20 cellular contexts compared by ENCODE assay signal in the genomic region with DNA sequence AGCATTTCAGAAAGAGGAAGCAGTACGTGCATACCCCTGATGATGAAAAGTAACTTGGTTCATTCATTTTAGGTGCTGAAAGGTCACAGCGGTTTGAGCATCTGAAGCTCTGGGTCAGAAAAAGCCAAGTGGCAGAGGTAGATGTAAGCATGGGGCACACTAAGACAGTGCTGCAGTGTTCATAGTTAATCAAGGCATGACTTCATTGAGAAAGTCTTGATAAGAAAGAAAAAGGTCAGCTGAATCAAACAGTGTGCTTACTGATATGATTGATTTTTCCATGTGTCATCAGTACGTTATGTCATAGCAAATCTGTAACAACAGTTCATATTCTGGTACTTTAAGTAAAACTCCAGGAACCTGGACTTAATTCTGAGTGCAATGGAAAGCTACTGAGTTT.
DNase-seq lines count a peak whose midpoint lies in the region; ATAC-seq, FAIRE-seq and TF ChIP-seq lines count a peak whose summit lies in the region.
"Had no signal": no experiment of that assay in that cellular context is flagged by ENCODE, and none has a peak within 500 bp of the region (broad histone marks: within the 10 kb centered on the region; RNA-seq: fewer than 3 reads in every experiment).

No MANE protein-coding gene starts in this region.

- in situ Hi-C loops in GM12878 (cut with MboI), result loop anchor here (10.0 kb wide), 1 partner anchor 456 kb away; no protein-coding TSS in a partner anchor

- H3K9ac ChIP-seq in GM12878 (ENCODE audit: control insufficient read depth, insufficient read depth, low read length), result no peak overlapping the region
- H3K9ac ChIP-seq: GM23248 had no signal

- no peaks in the 10 kb centered on the region for H4K20me1 ChIP-seq in GM12878 (ENCODE audit: control insufficient read depth, insufficient read depth)

- no peak overlapping the region for H3K4me3 Mint-ChIP-seq in mesothelial cell of epicardium
- H3K4me3 Mint-ChIP-seq: B cell; CD8-positive, alpha-beta T cell had no signal

- DNase-seq in H54 (ENCODE audit: insufficient read length, low spot score), result no peak
- peak; percentile 48 for DNase-seq in NOMO-1 treated with DMSO at 0.1 percent for 48 hours (lab: John Stamatoyannopoulos, UW; ENCODE audit: unreplicated experiment)
- no peak for DNase-seq in GM12878 (ENCODE audit: low read depth, low spot score)
- no peak for DNase-seq in NCI-H1417 treated with DMSO at 0.1 percent for 48 hours (lab: John Stamatoyannopoulos, UW)
- DNase-seq in mesothelial cell of epicardium (ENCODE audit: low spot score in 2 of 2, unreplicated experiment in 2 of 2), result no peak
- DNase-seq: CD8-positive, alpha-beta T cell; EL; GDM1; GM23248; NCI-H82; PC-3 had no signal

- no peak overlapping the region for H3K4me3 ChIP-seq in GM12878
- H3K4me3 ChIP-seq: GM23248, HAP-1, K562, SJCRH30 had no signal

- peaks cover 9% of the 10 kb centered on the region for H3K27me3 Mint-ChIP-seq in mesothelial cell of epicardium (ENCODE audit: low read depth)
- H3K27me3 Mint-ChIP-seq: B cell had no signal

- TF ChIP-seq CTCF in GM12878 (IDR thresholded peaks at IDR 0.05 in 2 of 3, conservative IDR thresholded peaks at IDR 0.05 in 1 of 3; ENCODE audit: control insufficient read depth in 2 of 3, extremely low read depth in 1 of 3, insufficient read depth in 1 of 3, low read depth in 3 of 3, low read length in 3 of 3), result no peak
- TF ChIP-seq CTCF in mesothelial cell of epicardium (IDR thresholded peaks at IDR 0.05; ENCODE audit: unreplicated experiment), result no peak

- SMC1A ChIA-PET in GM12878 (lab: Charles Lee; ENCODE audit: uncharacterized antibody, unreplicated experiment), result no interaction called here

- TF ChIP-seq EP300 in GM12878 (IDR thresholded peaks at IDR 0.05; ENCODE audit: borderline replicate concordance in 1 of 2, control insufficient read depth in 1 of 2, low read depth in 2 of 2, low read length in 2 of 2), result no peak

- WGBS in GM12878 (ENCODE audit: insufficient coverage, insufficient replicate concordance, low lambda C conversion rate, missing lambda C conversion rate), result 4% methylated on average over 3 of the region's 3 CpGs

- H3K4me1 ChIP-seq in GM12878 (ENCODE audit: control insufficient read depth, insufficient read depth, low read length), result no peaks in the 10 kb centered on the region
- H3K4me1 ChIP-seq: SJCRH30 had no signal

- no peaks in the 10 kb centered on the region for H3K9me3 ChIP-seq in GM12878 (replicated peaks; ENCODE audit: control insufficient read depth, insufficient read depth, low read length)
- H3K9me3 ChIP-seq: HAP-1, SJCRH30 had no signal

- no peaks in the 10 kb centered on the region for H3K79me2 ChIP-seq in GM12878 (ENCODE audit: control insufficient read depth, insufficient read depth, low read length)

- FAIRE-seq in H54 (lab: Jason Lieb, UNC) (peak; percentile 41), GM12878 (lab: Jason Lieb, UNC) (no peak)
- FAIRE-seq: GM19239, HTR-8/SVneo, K562 had no signal

- TF ChIP-seq RAD21 in GM12878 (IDR thresholded peaks at IDR 0.05; ENCODE audit: insufficient read depth, low read depth, low read length), result no peak

- H3K9me3 Mint-ChIP-seq in mesothelial cell of epicardium, result no peaks in the 10 kb centered on the region

- no peak overlapping the region for H3K27ac Mint-ChIP-seq in mesothelial cell of epicardium
- H3K27ac Mint-ChIP-seq: B cell; CD8-positive, alpha-beta T cell had no signal

- TF ChIP-seq POLR2A in H54 (IDR thresholded peaks at IDR 0.05; ENCODE audit: low read depth, low read length), result no peak
- TF ChIP-seq POLR2A in GM12878 (IDR thresholded peaks at IDR 0.05; ENCODE audit: low read depth, low read length), result no peak

- H3K36me3 ChIP-seq in GM12878 (ENCODE audit: control insufficient read depth in 2 of 2, insufficient read depth in 2 of 2, low read length in 1 of 2), result no peaks in the 10 kb centered on the region
- H3K36me3 ChIP-seq: HAP-1, SJCRH30 had no signal

- RAD21 ChIA-PET in GM12878 (lab: Charles Lee; ENCODE audit: unreplicated experiment), result no interaction called here

- CTCF ChIA-PET in GM12878 (lab: Yijun Ruan, JAX), result interaction anchor here (0.8 to 2.5 kb wide), 2 partner anchors 460 to 530 kb away, joined by 3 to 9 read pairs; no protein-coding TSS in a partner anchor

- H3K4me2 ChIP-seq in GM12878 (ENCODE audit: control insufficient read depth, insufficient read depth), result no peak overlapping the region

- H2AFZ ChIP-seq in GM12878 (ENCODE audit: control insufficient read depth, low read depth, low read length), result no peak overlapping the region
- H2AFZ ChIP-seq: GM23248 had no signal

- H3K36me3 Mint-ChIP-seq in mesothelial cell of epicardium, result no peaks in the 10 kb centered on the region
- H3K36me3 Mint-ChIP-seq: CD8-positive, alpha-beta T cell had no signal

- no peaks in the 10 kb centered on the region for H3K27me3 ChIP-seq in GM12878 (replicated peaks in 1 of 2; ENCODE audit: control insufficient read depth in 2 of 2, insufficient read depth in 2 of 2, low read length in 1 of 2)
- H3K27me3 ChIP-seq: SJCRH30 had no signal

- POLR2A ChIA-PET in GM12878 (lab: Charles Lee), result no interaction called here

- ATAC-seq in GM12878, result peak; percentile 59
- ATAC-seq in GM19324 (IDR thresholded peaks at IDR 0.05; ENCODE audit: low FRiP score, unreplicated experiment), result no peak
- no peak for ATAC-seq in GM19467 (IDR thresholded peaks at IDR 0.05; ENCODE audit: unreplicated experiment)
- ATAC-seq: CD8-positive, alpha-beta T cell; K562 had no signal

- peaks cover 7% of the 10 kb centered on the region for H3K4me1 Mint-ChIP-seq in mesothelial cell of epicardium
- H3K4me1 Mint-ChIP-seq: B cell had no signal

- intact Hi-C loops in GM12878 (cut with micrococcal nuclease; ENCODE audit: unreplicated experiment), result loop anchor here (2.0 kb wide), 1 partner anchor 460 kb away; no protein-coding TSS in a partner anchor

- BruUV-seq in GM12878 (replicated peaks; lab: Mats Ljungman, UMichigan), result no TSS peak

- H3K27ac ChIP-seq in GM12878 (ENCODE audit: control insufficient read depth, insufficient read depth), result no peak overlapping the region
- H3K27ac ChIP-seq: C4-2B, GM23248, SJCRH30 had no signal

TF ChIP-seq in GM12878, 131 proteins besides CTCF, POLR2A, EP300 and RAD21 (continues in another document):
- no peak for TF ChIP-seq FOXM1 (IDR thresholded peaks at IDR 0.05; ENCODE audit: low read depth, low read length)
- no peak for TF ChIP-seq NFXL1 (IDR thresholded peaks at IDR 0.05; ENCODE audit: borderline replicate concordance)
- TF ChIP-seq, protein P1, sequence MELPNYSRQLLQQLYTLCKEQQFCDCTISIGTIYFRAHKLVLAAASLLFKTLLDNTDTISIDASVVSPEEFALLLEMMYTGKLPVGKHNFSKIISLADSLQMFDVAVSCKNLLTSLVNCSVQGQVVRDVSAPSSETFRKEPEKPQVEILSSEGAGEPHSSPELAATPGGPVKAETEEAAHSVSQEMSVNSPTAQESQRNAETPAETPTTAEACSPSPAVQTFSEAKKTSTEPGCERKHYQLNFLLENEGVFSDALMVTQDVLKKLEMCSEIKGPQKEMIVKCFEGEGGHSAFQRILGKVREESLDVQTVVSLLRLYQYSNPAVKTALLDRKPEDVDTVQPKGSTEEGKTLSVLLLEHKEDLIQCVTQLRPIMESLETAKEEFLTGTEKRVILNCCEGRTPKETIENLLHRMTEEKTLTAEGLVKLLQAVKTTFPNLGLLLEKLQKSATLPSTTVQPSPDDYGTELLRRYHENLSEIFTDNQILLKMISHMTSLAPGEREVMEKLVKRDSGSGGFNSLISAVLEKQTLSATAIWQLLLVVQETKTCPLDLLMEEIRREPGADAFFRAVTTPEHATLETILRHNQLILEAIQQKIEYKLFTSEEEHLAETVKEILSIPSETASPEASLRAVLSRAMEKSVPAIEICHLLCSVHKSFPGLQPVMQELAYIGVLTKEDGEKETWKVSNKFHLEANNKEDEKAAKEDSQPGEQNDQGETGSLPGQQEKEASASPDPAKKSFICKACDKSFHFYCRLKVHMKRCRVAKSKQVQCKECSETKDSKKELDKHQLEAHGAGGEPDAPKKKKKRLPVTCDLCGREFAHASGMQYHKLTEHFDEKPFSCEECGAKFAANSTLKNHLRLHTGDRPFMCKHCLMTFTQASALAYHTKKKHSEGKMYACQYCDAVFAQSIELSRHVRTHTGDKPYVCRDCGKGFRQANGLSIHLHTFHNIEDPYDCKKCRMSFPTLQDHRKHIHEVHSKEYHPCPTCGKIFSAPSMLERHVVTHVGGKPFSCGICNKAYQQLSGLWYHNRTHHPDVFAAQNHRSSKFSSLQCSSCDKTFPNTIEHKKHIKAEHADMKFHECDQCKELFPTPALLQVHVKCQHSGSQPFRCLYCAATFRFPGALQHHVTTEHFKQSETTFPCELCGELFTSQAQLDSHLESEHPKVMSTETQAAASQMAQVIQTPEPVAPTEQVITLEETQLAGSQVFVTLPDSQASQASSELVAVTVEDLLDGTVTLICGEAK (IDR thresholded peaks at IDR 0.05; ENCODE audit: borderline replicate concordance), result no peak
- no peak for TF ChIP-seq TARDBP (IDR thresholded peaks at IDR 0.05; ENCODE audit: borderline replicate concordance)
- TF ChIP-seq NR2F1 (conservative IDR thresholded peaks at IDR 0.05), result no peak
- no peak for TF ChIP-seq KAT2A (conservative IDR thresholded peaks at IDR 0.05; ENCODE audit: control insufficient read depth, low read depth, low read length)
- TF ChIP-seq, protein P2, sequence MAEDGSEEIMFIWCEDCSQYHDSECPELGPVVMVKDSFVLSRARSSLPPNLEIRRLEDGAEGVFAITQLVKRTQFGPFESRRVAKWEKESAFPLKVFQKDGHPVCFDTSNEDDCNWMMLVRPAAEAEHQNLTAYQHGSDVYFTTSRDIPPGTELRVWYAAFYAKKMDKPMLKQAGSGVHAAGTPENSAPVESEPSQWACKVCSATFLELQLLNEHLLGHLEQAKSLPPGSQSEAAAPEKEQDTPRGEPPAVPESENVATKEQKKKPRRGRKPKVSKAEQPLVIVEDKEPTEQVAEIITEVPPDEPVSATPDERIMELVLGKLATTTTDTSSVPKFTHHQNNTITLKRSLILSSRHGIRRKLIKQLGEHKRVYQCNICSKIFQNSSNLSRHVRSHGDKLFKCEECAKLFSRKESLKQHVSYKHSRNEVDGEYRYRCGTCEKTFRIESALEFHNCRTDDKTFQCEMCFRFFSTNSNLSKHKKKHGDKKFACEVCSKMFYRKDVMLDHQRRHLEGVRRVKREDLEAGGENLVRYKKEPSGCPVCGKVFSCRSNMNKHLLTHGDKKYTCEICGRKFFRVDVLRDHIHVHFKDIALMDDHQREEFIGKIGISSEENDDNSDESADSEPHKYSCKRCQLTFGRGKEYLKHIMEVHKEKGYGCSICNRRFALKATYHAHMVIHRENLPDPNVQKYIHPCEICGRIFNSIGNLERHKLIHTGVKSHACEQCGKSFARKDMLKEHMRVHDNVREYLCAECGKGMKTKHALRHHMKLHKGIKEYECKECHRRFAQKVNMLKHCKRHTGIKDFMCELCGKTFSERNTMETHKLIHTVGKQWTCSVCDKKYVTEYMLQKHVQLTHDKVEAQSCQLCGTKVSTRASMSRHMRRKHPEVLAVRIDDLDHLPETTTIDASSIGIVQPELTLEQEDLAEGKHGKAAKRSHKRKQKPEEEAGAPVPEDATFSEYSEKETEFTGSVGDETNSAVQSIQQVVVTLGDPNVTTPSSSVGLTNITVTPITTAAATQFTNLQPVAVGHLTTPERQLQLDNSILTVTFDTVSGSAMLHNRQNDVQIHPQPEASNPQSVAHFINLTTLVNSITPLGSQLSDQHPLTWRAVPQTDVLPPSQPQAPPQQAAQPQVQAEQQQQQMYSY (CRISPR knock-in tag; IDR thresholded peaks at IDR 0.05), result no peak
